ENCODE assay signal across 8 cellular contexts in genomic region chr11:44304091-44305084, GRCh38. TPM values are rescaled to one million over a fixed set of nuclear protein-coding genes. Genes with fewer than 3 reads are reported as not detected.
DNase-seq lines count a peak whose midpoint lies in the region; ATAC-seq and TF ChIP-seq lines count a peak whose summit lies in the region.

No MANE protein-coding gene starts in this region.

- H3K79me2 ChIP-seq in GM23248 (ENCODE audit: insufficient read depth), result no peaks in the 10 kb centered on the region

- H3K27ac ChIP-seq in A673 (ENCODE audit: low read depth, low read length, poor library complexity, severe bottlenecking) (peak overlapping the region; percentile 92), GM23248 (no peak overlapping the region)

- peak overlapping the region; percentile 26 to 87 (median 72) for H3K4me3 Mint-ChIP-seq in brain
- H3K4me3 Mint-ChIP-seq in naive B cell, result peak overlapping the region; percentile 89 to 96 (median 94)

- DNase-seq in A673 (ENCODE audit: low spot score) (peak; percentile 81), GM23248 (peak; percentile 30), naive B cell (no peak), GDM1 (lab: John Stamatoyannopoulos, UW) (no peak), sciatic nerve (ENCODE audit: low spot score) (no peak), NCI-H446 (lab: John Stamatoyannopoulos, UW) (no peak)

- H3K36me3 Mint-ChIP-seq in brain, result no peaks in the 10 kb centered on the region
- peaks cover 0 to 6% of the 10 kb centered on the region in 2 donors for H3K36me3 Mint-ChIP-seq in naive B cell

- no peaks in the 10 kb centered on the region for H3F3A ChIP-seq in GM23248 (ENCODE audit: insufficient read depth)

- H3K36me3 ChIP-seq in A673 (ENCODE audit: insufficient read depth, low read length, poor library complexity, severe bottlenecking), result peaks cover 61% of the 10 kb centered on the region
- H3K36me3 ChIP-seq in GM23248 (ENCODE audit: low read depth), result no peaks in the 10 kb centered on the region

- H3K4me1 Mint-ChIP-seq in brain, result peaks cover 26% of the 10 kb centered on the region
- H3K4me1 Mint-ChIP-seq in naive B cell, result peaks cover 22 to 41% (median 35%) of the 10 kb centered on the region in 3 donors

- ATAC-seq in naive B cell (ENCODE audit: low read depth in 2 of 2) (no peak), GM19452 (IDR thresholded peaks at IDR 0.05; ENCODE audit: unreplicated experiment) (no peak), sciatic nerve (no peak)

- no TSS peak for BruUV-seq in A673 (replicated peaks; lab: Mats Ljungman, UMichigan)

- H3K9me3 ChIP-seq in A673 (ENCODE audit: low read depth, low read length, poor library complexity, severe bottlenecking) (no peaks in the 10 kb centered on the region), GM23248 (ENCODE audit: low read depth) (no peaks in the 10 kb centered on the region)

- H3K27me3 ChIP-seq in A673 (replicated peaks; ENCODE audit: insufficient read depth, low read depth, low read length, poor library complexity) (no peaks in the 10 kb centered on the region), GM23248 (replicated peaks; ENCODE audit: insufficient read depth) (peaks cover 70% of the 10 kb centered on the region)

- in situ Hi-C loops in GM23248 (cut with MboI), result no loop called here

- intact Hi-C loops in A673 (cut with micrococcal nuclease; ENCODE audit: unreplicated experiment), result loop anchor here (5.0 kb wide), 1 partner anchor 112 kb away; no protein-coding TSS in a partner anchor
- intact Hi-C loops in sciatic nerve (cut with DNase I), result no loop called here

- peaks cover 99% of the 10 kb centered on the region for H3K27me3 Mint-ChIP-seq in brain
- H3K27me3 Mint-ChIP-seq in naive B cell, result peaks cover 75 to 99% (median 91%) of the 10 kb centered on the region in 3 donors

- no peaks in the 10 kb centered on the region for H4K20me1 ChIP-seq in GM23248 (ENCODE audit: insufficient read depth)

- H3K9me3 Mint-ChIP-seq in brain (peaks cover 0 to 2% (median 0%) of the 10 kb centered on the region in 5 experiments), naive B cell (no peaks in the 10 kb centered on the region)

- POLR2A ChIA-PET in A673 (lab: Charles Lee; ENCODE audit: low non-redundant PET), result no interaction called here

- H3K27ac Mint-ChIP-seq in brain (peak overlapping the region in 1 of 5 experiments; percentile 81), naive B cell (peak overlapping the region in 3 of 6 donors; percentile 33 to 67 (median 46))

- peak overlapping the region; percentile 11 for H3K4me2 ChIP-seq in GM23248 (ENCODE audit: unreplicated experiment)

- peak overlapping the region; percentile 44 for H2AFZ ChIP-seq in GM23248

- WGBS in GM23248 (ENCODE audit: low coverage in 1 of 2, low lambda C conversion rate in 2 of 2, missing lambda C conversion rate in 2 of 2), 2 experiments, result 5 to 6% methylated on average over 67 to 71 of the region's 73 CpGs

- CTCF ChIA-PET in A673 (lab: Charles Lee), result no interaction called here

- H3K9ac ChIP-seq in GM23248, result no peak overlapping the region

- H3K9me2 ChIP-seq in GM23248 (ENCODE audit: insufficient read depth), result no peaks in the 10 kb centered on the region

- peak overlapping the region; percentile 78 for H3K4me3 ChIP-seq in A673 (ENCODE audit: low read depth, low read length, poor library complexity, severe bottlenecking)
- H3K4me3 ChIP-seq in GM23248, result peak overlapping the region; percentile 46; the same call in 1 of the 2 replicates

- H3K4me1 ChIP-seq in A673 (ENCODE audit: insufficient read depth, low read length, poor library complexity, severe bottlenecking) (peaks cover 47% of the 10 kb centered on the region), GM23248 (ENCODE audit: insufficient read depth) (no peaks in the 10 kb centered on the region; the same call in 1 of the 2 replicates)

- TF ChIP-seq CTCF in A673 (conservative IDR thresholded peaks at IDR 0.05; ENCODE audit: low read depth, low read length) (no peak), brain (conservative IDR thresholded peaks at IDR 0.05) (no peak)

RNA-seq across cellular contexts. Expression of gene ALX4, which starts 5.6 kb away (rescaled TPM):
- total RNA-seq in A673 (2021) (135 TPM in 2 replicates), sciatic nerve (1.1 TPM)
- not detected in 2 replicates for total RNA-seq in GM23248 (2014; rRNA removed; shearing (Covaris generic))
- polyA plus RNA-seq in GM23248 (2016; fragmentation: Nextera tagmentation; extraction: Ambion mirVana) (not detected in 2 replicates), brain (ENCODE audit: insufficient read depth, low read depth, low replicate concordance) (0.19 TPM), naive B cell (ENCODE audit: low read depth in 6 of 6) (not detected)

Comparison
In these comparisons a context has a peak if more than half of its experiments do, and no peak if none do; other contexts are left out.
1. DNase-seq: peak in A673 (single experiment) and GM23248 (single experiment); none in naive B cell (single experiment), GDM1 (single experiment), sciatic nerve (single experiment) and NCI-H446 (0 of 2).
2. RNA of gene ALX4, which starts 5.6 kb away (total RNA-seq): 135 TPM in A673; 1.1 TPM in sciatic nerve (single experiment) and not detected in GM23248; every median in the first group is over 10 times any median in the second.